Comparison of ENCODE assay signal across 1 cellular context in genomic region chr16:21521390-21522143, GRCh38.
TF ChIP-seq lines count a peak whose summit lies in the region.

No MANE protein-coding gene starts in this region.

TF ChIP-seq in HepG2, 621 proteins besides CTCF, POLR2A, EP300 and RAD21 (continued from another document and continues in another):
- TF ChIP-seq, protein P1, sequence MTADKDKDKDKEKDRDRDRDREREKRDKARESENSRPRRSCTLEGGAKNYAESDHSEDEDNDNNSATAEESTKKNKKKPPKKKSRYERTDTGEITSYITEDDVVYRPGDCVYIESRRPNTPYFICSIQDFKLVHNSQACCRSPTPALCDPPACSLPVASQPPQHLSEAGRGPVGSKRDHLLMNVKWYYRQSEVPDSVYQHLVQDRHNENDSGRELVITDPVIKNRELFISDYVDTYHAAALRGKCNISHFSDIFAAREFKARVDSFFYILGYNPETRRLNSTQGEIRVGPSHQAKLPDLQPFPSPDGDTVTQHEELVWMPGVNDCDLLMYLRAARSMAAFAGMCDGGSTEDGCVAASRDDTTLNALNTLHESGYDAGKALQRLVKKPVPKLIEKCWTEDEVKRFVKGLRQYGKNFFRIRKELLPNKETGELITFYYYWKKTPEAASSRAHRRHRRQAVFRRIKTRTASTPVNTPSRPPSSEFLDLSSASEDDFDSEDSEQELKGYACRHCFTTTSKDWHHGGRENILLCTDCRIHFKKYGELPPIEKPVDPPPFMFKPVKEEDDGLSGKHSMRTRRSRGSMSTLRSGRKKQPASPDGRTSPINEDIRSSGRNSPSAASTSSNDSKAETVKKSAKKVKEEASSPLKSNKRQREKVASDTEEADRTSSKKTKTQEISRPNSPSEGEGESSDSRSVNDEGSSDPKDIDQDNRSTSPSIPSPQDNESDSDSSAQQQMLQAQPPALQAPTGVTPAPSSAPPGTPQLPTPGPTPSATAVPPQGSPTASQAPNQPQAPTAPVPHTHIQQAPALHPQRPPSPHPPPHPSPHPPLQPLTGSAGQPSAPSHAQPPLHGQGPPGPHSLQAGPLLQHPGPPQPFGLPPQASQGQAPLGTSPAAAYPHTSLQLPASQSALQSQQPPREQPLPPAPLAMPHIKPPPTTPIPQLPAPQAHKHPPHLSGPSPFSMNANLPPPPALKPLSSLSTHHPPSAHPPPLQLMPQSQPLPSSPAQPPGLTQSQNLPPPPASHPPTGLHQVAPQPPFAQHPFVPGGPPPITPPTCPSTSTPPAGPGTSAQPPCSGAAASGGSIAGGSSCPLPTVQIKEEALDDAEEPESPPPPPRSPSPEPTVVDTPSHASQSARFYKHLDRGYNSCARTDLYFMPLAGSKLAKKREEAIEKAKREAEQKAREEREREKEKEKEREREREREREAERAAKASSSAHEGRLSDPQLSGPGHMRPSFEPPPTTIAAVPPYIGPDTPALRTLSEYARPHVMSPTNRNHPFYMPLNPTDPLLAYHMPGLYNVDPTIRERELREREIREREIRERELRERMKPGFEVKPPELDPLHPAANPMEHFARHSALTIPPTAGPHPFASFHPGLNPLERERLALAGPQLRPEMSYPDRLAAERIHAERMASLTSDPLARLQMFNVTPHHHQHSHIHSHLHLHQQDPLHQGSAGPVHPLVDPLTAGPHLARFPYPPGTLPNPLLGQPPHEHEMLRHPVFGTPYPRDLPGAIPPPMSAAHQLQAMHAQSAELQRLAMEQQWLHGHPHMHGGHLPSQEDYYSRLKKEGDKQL (CRISPR knock-in tag; IDR thresholded peaks at IDR 0.05; ENCODE audit: low read depth): peak; percentile 79
- TF ChIP-seq MTA1 (CRISPR knock-in tag; IDR thresholded peaks at IDR 0.05; ENCODE audit: borderline replicate concordance) (peak; percentile 97), ZFP91 (CRISPR knock-in tag; IDR thresholded peaks at IDR 0.05; ENCODE audit: borderline replicate concordance) (peak; percentile 86), NCOA1 (CRISPR knock-in tag; IDR thresholded peaks at IDR 0.05) (0 out of 2 replicates have a peak, but pooled peaks have one; percentile 40), ZBTB25 (CRISPR knock-in tag; IDR thresholded peaks at IDR 0.05) (peak; percentile 94), DNMT3B (CRISPR knock-in tag; conservative IDR thresholded peaks at IDR 0.05) (peak; percentile 63; the same call in 1 of the 2 replicates), NONO (IDR thresholded peaks at IDR 0.05) (0 out of 2 replicates have a peak, but pooled peaks have one; percentile 23), NONO (CRISPR knock-in tag; conservative IDR thresholded peaks at IDR 0.05) (peak; percentile 85), HNF1A (IDR thresholded peaks at IDR 0.05; ENCODE audit: low read depth) (0 out of 2 replicates have a peak, but pooled peaks have one; percentile 41), HNF1A (CRISPR knock-in tag; IDR thresholded peaks at IDR 0.05; ENCODE audit: borderline replicate concordance) (peak; percentile 75; the same call in 1 of the 2 replicates), ZSCAN30 (CRISPR knock-in tag; IDR thresholded peaks at IDR 0.05) (0 out of 2 replicates have a peak, but pooled peaks have one; percentile 12), ASH2L (IDR thresholded peaks at IDR 0.05; ENCODE audit: insufficient read length, low read depth, low read length) (peak; percentile 75), ZSCAN29 (CRISPR knock-in tag; conservative IDR thresholded peaks at IDR 0.05) (peak; percentile 81), REST (IDR thresholded peaks at IDR 0.05; ENCODE audit: borderline replicate concordance in 1 of 2, low read depth in 1 of 2, low read length in 2 of 2) (peak in 1 of 2 experiments; percentile 38; a peak in 1 of 4 replicates), TOE1 (CRISPR knock-in tag; IDR thresholded peaks at IDR 0.05) (peak; percentile 89; the same call in 1 of the 2 replicates), ZMYM3 (CRISPR knock-in tag; IDR thresholded peaks at IDR 0.05) (peak; percentile 81; the same call in 1 of the 2 replicates), ZNF264 (CRISPR knock-in tag; IDR thresholded peaks at IDR 0.05) (peak; percentile 94), CCDC6 (CRISPR knock-in tag; IDR thresholded peaks at IDR 0.05) (peak; percentile 52; the same call in 1 of the 2 replicates), ZNF263 (CRISPR knock-in tag; IDR thresholded peaks at IDR 0.05) (peak; percentile 98), THAP11 (CRISPR knock-in tag; IDR thresholded peaks at IDR 0.05) (peak; percentile 84), ZNF207 (IDR thresholded peaks at IDR 0.05; ENCODE audit: borderline replicate concordance) (0 out of 2 replicates have a peak, but pooled peaks have one; percentile 47), ZNF777 (CRISPR knock-in tag; IDR thresholded peaks at IDR 0.05) (peak; percentile 77), ZBTB43 (CRISPR knock-in tag; conservative IDR thresholded peaks at IDR 0.05) (peak; percentile 64), ZBTB38 (CRISPR knock-in tag; IDR thresholded peaks at IDR 0.05) (peak; percentile 87), HDAC1 (CRISPR knock-in tag; IDR thresholded peaks at IDR 0.05) (peak; percentile 91)
- TF ChIP-seq, protein P2, sequence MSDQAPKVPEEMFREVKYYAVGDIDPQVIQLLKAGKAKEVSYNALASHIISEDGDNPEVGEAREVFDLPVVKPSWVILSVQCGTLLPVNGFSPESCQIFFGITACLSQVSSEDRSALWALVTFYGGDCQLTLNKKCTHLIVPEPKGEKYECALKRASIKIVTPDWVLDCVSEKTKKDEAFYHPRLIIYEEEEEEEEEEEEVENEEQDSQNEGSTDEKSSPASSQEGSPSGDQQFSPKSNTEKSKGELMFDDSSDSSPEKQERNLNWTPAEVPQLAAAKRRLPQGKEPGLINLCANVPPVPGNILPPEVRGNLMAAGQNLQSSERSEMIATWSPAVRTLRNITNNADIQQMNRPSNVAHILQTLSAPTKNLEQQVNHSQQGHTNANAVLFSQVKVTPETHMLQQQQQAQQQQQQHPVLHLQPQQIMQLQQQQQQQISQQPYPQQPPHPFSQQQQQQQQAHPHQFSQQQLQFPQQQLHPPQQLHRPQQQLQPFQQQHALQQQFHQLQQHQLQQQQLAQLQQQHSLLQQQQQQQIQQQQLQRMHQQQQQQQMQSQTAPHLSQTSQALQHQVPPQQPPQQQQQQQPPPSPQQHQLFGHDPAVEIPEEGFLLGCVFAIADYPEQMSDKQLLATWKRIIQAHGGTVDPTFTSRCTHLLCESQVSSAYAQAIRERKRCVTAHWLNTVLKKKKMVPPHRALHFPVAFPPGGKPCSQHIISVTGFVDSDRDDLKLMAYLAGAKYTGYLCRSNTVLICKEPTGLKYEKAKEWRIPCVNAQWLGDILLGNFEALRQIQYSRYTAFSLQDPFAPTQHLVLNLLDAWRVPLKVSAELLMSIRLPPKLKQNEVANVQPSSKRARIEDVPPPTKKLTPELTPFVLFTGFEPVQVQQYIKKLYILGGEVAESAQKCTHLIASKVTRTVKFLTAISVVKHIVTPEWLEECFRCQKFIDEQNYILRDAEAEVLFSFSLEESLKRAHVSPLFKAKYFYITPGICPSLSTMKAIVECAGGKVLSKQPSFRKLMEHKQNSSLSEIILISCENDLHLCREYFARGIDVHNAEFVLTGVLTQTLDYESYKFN (CRISPR knock-in tag; conservative IDR thresholded peaks at IDR 0.05): peak; percentile 88
- TF ChIP-seq, protein P3, sequence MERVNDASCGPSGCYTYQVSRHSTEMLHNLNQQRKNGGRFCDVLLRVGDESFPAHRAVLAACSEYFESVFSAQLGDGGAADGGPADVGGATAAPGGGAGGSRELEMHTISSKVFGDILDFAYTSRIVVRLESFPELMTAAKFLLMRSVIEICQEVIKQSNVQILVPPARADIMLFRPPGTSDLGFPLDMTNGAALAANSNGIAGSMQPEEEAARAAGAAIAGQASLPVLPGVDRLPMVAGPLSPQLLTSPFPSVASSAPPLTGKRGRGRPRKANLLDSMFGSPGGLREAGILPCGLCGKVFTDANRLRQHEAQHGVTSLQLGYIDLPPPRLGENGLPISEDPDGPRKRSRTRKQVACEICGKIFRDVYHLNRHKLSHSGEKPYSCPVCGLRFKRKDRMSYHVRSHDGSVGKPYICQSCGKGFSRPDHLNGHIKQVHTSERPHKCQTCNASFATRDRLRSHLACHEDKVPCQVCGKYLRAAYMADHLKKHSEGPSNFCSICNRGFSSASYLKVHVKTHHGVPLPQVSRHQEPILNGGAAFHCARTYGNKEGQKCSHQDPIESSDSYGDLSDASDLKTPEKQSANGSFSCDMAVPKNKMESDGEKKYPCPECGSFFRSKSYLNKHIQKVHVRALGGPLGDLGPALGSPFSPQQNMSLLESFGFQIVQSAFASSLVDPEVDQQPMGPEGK (CRISPR knock-in tag; IDR thresholded peaks at IDR 0.05): peak; percentile 100
- TF ChIP-seq, protein P4, sequence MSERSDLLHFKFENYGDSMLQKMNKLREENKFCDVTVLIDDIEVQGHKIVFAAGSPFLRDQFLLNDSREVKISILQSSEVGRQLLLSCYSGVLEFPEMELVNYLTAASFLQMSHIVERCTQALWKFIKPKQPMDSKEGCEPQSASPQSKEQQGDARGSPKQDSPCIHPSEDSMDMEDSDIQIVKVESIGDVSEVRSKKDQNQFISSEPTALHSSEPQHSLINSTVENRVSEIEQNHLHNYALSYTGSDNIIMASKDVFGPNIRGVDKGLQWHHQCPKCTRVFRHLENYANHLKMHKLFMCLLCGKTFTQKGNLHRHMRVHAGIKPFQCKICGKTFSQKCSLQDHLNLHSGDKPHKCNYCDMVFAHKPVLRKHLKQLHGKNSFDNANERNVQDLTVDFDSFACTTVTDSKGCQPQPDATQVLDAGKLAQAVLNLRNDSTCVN (CRISPR knock-in tag; IDR thresholded peaks at IDR 0.05; ENCODE audit: borderline replicate concordance): peak; percentile 93
